Comparison of ENCODE assay signal across 8 cellular contexts in genomic region chr10:3192856-3193635, GRCh38. TPM values are rescaled to one million over a fixed set of nuclear protein-coding genes. Genes with fewer than 3 reads are reported as not detected.
A peak's percentile ranks its signal among the peaks of the same experiment; 100 is the strongest.
DNase-seq lines count a peak whose midpoint lies in the region; ATAC-seq, FAIRE-seq and TF ChIP-seq lines count a peak whose summit lies in the region.

No MANE protein-coding gene starts in this region.

- no peak overlapping the region for H3K18ac ChIP-seq in H1 (ENCODE audit: extremely low read depth, low read length)

- no peaks in the 10 kb centered on the region; a peak in 1 of 7 replicates for H3K4me1 ChIP-seq in H1 (replicated peaks in 1 of 4; ENCODE audit: control insufficient read depth in 3 of 4, insufficient read depth in 4 of 4, low read length in 3 of 4)

- no peak overlapping the region for H3K23ac ChIP-seq in H1 (ENCODE audit: insufficient read length)

- no peak overlapping the region for H2BK120ac ChIP-seq in H1 (replicated peaks; ENCODE audit: low read depth, low read length)

- no peaks in the 10 kb centered on the region for H3K9me3 ChIP-seq in H1 (ENCODE audit: insufficient read depth in 2 of 2, low read depth in 1 of 2, low read length in 1 of 2)

- H3K27ac ChIP-seq in H1 (ENCODE audit: low read depth, low read length): no peak overlapping the region

- peak; percentile 10 to 30 (median 14) for DNase-seq in activated CD4-positive, CD25-positive, alpha-beta regulatory T cell (lab: John Stamatoyannopoulos, UW)
- DNase-seq in NCI-H146 treated with DMSO at 0.1 percent for 48 hours (lab: John Stamatoyannopoulos, UW; ENCODE audit: unreplicated experiment): peak; percentile 89
- peak; percentile 55 for DNase-seq in activated CD4-positive, CD25-positive, alpha-beta regulatory T cell treated with anti-CD3 and anti-CD28 coated beads, Interleukin-2, amount 50 U/mL, for 72 hours
- DNase-seq in H1 (ENCODE audit: low read depth in 1 of 2, low spot score in 2 of 2): peak in 1 of 2 experiments; percentile 65
- DNase-seq in middle frontal gyrus (ENCODE audit: extremely low spot score, low spot score): peak; percentile 71
- peak; percentile 25 for DNase-seq in stimulated activated naive CD4-positive, alpha-beta T cell treated with Interleukin-2 at 50 U/mL for 16 hours (lab: John Stamatoyannopoulos, UW)

- H3K56ac ChIP-seq in H1 (replicated peaks; ENCODE audit: insufficient read length, low read depth, low read length): no peak overlapping the region

- no peak overlapping the region for H2AK5ac ChIP-seq in H1 (ENCODE audit: low read depth, low read length)

- H4K91ac ChIP-seq in H1 (replicated peaks; ENCODE audit: insufficient read length, low read length): no peak overlapping the region

- peaks cover 0 to 3% (median under 1%) of the 10 kb centered on the region in 4 experiments; a peak in 1 of 7 replicates for H3K27me3 ChIP-seq in H1 (replicated peaks in 1 of 4; ENCODE audit: control insufficient read depth in 3 of 4, extremely low read depth in 1 of 4, insufficient read depth in 3 of 4, low read length in 3 of 4)

- no peak overlapping the region for H2BK15ac ChIP-seq in H1 (ENCODE audit: low read length)

- CTCF ChIA-PET in H1 (lab: Charles Lee; ENCODE audit: partially characterized antibody): interaction anchor here (0.5 to 2.6 kb wide), 41 partner anchors 8 to 1583 kb away, joined by 3 to 18 read pairs (median 3); no protein-coding TSS in a partner anchor

- H2BK5ac ChIP-seq in H1 (ENCODE audit: low read depth, low read length): no peak overlapping the region

- H2AFZ ChIP-seq in H1 (ENCODE audit: low read length): 0 out of 2 replicates have a peak overlapping the region, but pooled peaks have one; percentile 19

- POLR2A ChIA-PET in H1 (lab: Charles Lee; ENCODE audit: partially characterized antibody): interaction anchor here (1.3 kb wide), 1 partner anchor 21 kb away, joined by 3 read pairs; the partner anchor contains the start of gene PITRM1

- H2BK20ac ChIP-seq in H1 (ENCODE audit: low read length): no peak overlapping the region

- peak in 2 of 3 experiments; percentile 47 to 75; a peak in 2 of 4 replicates for TF ChIP-seq CTCF in H1 (IDR thresholded peaks at IDR 0.05; ENCODE audit: control extremely low read depth in 1 of 3, insufficient read depth in 1 of 3, low read depth in 1 of 3, low read length in 3 of 3)

- no peaks in the 10 kb centered on the region for H3K79me1 ChIP-seq in H1 (ENCODE audit: low read depth, low read length)

- no peak overlapping the region for H3K4ac ChIP-seq in H1 (replicated peaks; ENCODE audit: insufficient read length, low read depth, low read length)

- peak; percentile 76 for FAIRE-seq in H1 (lab: Jason Lieb, UNC)

- H3K4me3 ChIP-seq in H1 (ENCODE audit: extremely low read depth in 1 of 4, insufficient read depth in 2 of 4, low read depth in 3 of 4, low read length in 4 of 4): no peak overlapping the region

- no peak overlapping the region for H4K5ac ChIP-seq in H1 (ENCODE audit: insufficient read length, low read depth, low read length)

- TF ChIP-seq RAD21 in H1 (IDR thresholded peaks at IDR 0.05 in 1 of 2, conservative IDR thresholded peaks at IDR 0.05 in 1 of 2; ENCODE audit: low read depth in 2 of 2, low read length in 2 of 2): peak; percentile 48 to 62; a peak in 3 of 4 replicates

- no peak for TF ChIP-seq POLR2A in H1 (IDR thresholded peaks at IDR 0.05; ENCODE audit: control extremely low read depth in 1 of 2, low read depth in 2 of 2, low read length in 2 of 2)

- H3K9ac ChIP-seq in H1 (replicated peaks in 1 of 4; ENCODE audit: extremely low read depth in 1 of 4, low read depth in 3 of 4, low read length in 3 of 4): no peak overlapping the region

- H3K79me2 ChIP-seq in H1 (ENCODE audit: control insufficient read depth in 1 of 2, insufficient read depth in 2 of 2, low read length in 2 of 2): no peaks in the 10 kb centered on the region

- H3K36me3 ChIP-seq in H1 (ENCODE audit: control insufficient read depth in 2 of 4, insufficient read depth in 4 of 4, low read length in 3 of 4): no peaks in the 10 kb centered on the region

- no peaks in the 10 kb centered on the region for H4K20me1 ChIP-seq in H1 (replicated peaks in 1 of 2; ENCODE audit: control insufficient read depth in 1 of 2, insufficient read depth in 2 of 2, low read length in 2 of 2)

- WGBS in H1 (ENCODE audit: extremely low coverage in 1 of 2, insufficient coverage in 1 of 2, insufficient read length in 1 of 2, insufficient replicate concordance in 2 of 2, low coverage in 1 of 2, low lambda C conversion rate in 2 of 2, missing lambda C conversion rate in 1 of 2), 2 experiments: 83% methylated on average over 19 of the region's 19 CpGs; no CpG with 5 or more reads in 1 of the 2 experiments

- peak overlapping the region; percentile 74; the same call in 1 of the 2 replicates for H4K8ac ChIP-seq in H1 (ENCODE audit: extremely low read depth, insufficient read depth, low read length)

- no peaks in the 10 kb centered on the region for H3K23me2 ChIP-seq in H1 (ENCODE audit: low read depth, low read length)

- no peak overlapping the region for H3K4me2 ChIP-seq in H1 (ENCODE audit: insufficient read depth in 1 of 2, low read depth in 2 of 2, low read length in 2 of 2)

- ATAC-seq in activated CD4-positive, CD25-positive, alpha-beta regulatory T cell treated with anti-CD3 and anti-CD28 coated beads, Interleukin-2, amount 50 U/mL, for 24 hours: no peak
- ATAC-seq in HG03571 (IDR thresholded peaks at IDR 0.05; ENCODE audit: unreplicated experiment): no peak

- H3K14ac ChIP-seq in H1 (ENCODE audit: insufficient read length): no peak overlapping the region

- no peak overlapping the region for H2BK12ac ChIP-seq in H1 (ENCODE audit: low read depth, low read length)

- no peak for TF ChIP-seq EP300 in H1 (IDR thresholded peaks at IDR 0.05; ENCODE audit: borderline replicate concordance in 1 of 2, low read depth in 2 of 2, low read length in 2 of 2)

TF ChIP-seq in H1, 55 proteins besides CTCF, POLR2A, EP300 and RAD21 (continues in another document):
- TF ChIP-seq POLR2AphosphoS5 (IDR thresholded peaks at IDR 0.05; ENCODE audit: low read depth, low read length) (no peak), RFX5 (IDR thresholded peaks at IDR 0.05; ENCODE audit: borderline replicate concordance, low read depth, low read length) (no peak), KDM5A (IDR thresholded peaks at IDR 0.05; ENCODE audit: low read length) (no peak), E2F6 (IDR thresholded peaks at IDR 0.05) (no peak), KDM1A (IDR thresholded peaks at IDR 0.05; ENCODE audit: borderline replicate concordance, low read length) (no peak), SAP30 (IDR thresholded peaks at IDR 0.05; ENCODE audit: insufficient read depth, insufficient replicate concordance, low read length) (no peak)

RNA-seq across cellular contexts. Expression of gene PITRM1, which starts 20.5 kb away (rescaled TPM):
- 28.3 and 31.5 TPM in 2 replicates for total RNA-seq in H1 (2021; fragmentation: NEBNext Ultra II Directional; extraction: Animal tissue kit (Norgen Biotek cat#: 25700))
- 18.6 and 21.2 TPM in 2 replicates for polyA plus RNA-seq in H1 (2011; rRNA removed)
- 17.8 TPM for polyA plus RNA-seq in H1 (2011; cell fraction: cytosol; rRNA removed)
- 64.4 TPM for polyA plus RNA-seq in H1 (2011; cell fraction: nucleus; rRNA removed)
- polyA plus RNA-seq in H1 (2012, experiment 1 of 2): 26.8 to 32.2 TPM (median 27.6 TPM) in 4 replicates
- 11.7 TPM for polyA plus RNA-seq in H1 (2012, experiment 2 of 2)
- polyA plus RNA-seq in H1 (2013, experiment 1 of 2): 30.9 TPM
- 26.0 TPM for polyA plus RNA-seq in H1 (2013, experiment 2 of 2)
- polyA minus RNA-seq in H1 (2011; rRNA and poly(A)+ RNA removed): 23.7 and 24.5 TPM in 2 replicates
- polyA minus RNA-seq in H1 (2011; cell fraction: cytosol; rRNA and poly(A)+ RNA removed): 17.3 TPM
- polyA minus RNA-seq in H1 (2011; cell fraction: nucleus; rRNA and poly(A)+ RNA removed): 28.3 TPM
